Comparison of ENCODE assay signal across 21 cellular contexts in the genomic region with DNA sequence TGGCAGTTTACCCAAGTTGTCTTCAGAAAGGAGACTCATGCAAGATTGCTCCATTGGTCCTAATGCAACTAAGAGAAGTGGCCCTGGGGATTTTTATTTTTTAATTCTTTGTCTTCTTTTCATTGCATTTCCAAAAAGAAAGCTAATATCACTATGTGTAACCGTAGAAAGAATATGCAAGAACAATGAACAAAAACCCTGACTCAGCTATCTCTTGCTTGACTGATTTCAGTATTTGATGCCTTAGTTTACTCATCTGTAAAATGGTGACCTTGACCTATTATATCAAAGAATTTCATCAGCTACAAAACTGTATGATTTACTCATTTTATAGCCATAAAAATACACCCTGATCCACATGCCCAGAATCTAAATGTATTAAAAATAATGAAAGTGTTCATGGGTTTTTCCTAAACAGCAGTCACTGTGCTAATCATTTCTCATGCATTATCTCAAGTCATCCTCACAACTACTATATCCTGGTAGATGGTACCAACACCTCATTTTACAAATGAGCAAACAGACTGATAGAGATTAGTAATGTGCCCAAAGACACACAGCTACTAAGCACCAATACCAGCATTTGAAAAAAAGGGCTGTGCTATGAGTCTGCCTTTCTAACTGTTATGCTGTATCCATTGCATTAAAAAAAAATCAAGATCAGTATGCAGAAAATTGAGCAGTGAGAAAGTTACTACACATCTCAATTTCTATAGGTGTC.
"Had no signal": no experiment of that assay in that cellular context is flagged by ENCODE, and none has a peak within 500 bp of the region (broad histone marks: within the 10 kb centered on the region; RNA-seq: fewer than 3 reads in every experiment).

No MANE protein-coding gene starts in this region.

- H3K4me1 ChIP-seq: neural progenitor cell, right atrium auricular region, upper lobe of left lung, uterus had no signal

- H3K27me3 Mint-ChIP-seq: natural killer cell treated with Interleukin-12 subunit alpha and Interleukin-12 subunit beta and Interleukin-15 and Interleukin-18, amount 100 ng/mL, for 72 hours had no signal

- H3K36me3 Mint-ChIP-seq: natural killer cell treated with Interleukin-12 subunit alpha and Interleukin-12 subunit beta and Interleukin-15 and Interleukin-18, amount 100 ng/mL, for 72 hours had no signal

- H3K4me2 ChIP-seq: neural progenitor cell had no signal

- H3K27ac ChIP-seq: heart left ventricle, neural progenitor cell, ovary, right atrium auricular region, tibial artery, upper lobe of left lung had no signal

- H3K36me3 ChIP-seq: heart left ventricle, neural progenitor cell, ovary, right atrium auricular region, tibial artery, upper lobe of left lung, uterus had no signal

- ATAC-seq: esophagus mucosa; left colon; natural killer cell treated with Interleukin-12 subunit alpha and Interleukin-12 subunit beta and Interleukin-15 and Interleukin-18, amount 100 ng/mL, for 72 hours had no signal

- H3K27me3 ChIP-seq: dorsolateral prefrontal cortex, heart left ventricle, neural progenitor cell, right atrium auricular region, tibial artery, upper lobe of left lung, uterus had no signal

- H2AFZ ChIP-seq: neural progenitor cell had no signal

- H3K9me3 ChIP-seq: heart left ventricle, ovary, right atrium auricular region, tibial artery, upper lobe of left lung, uterus had no signal

- H3K9ac ChIP-seq: neural progenitor cell had no signal

- H3K9me3 Mint-ChIP-seq: natural killer cell treated with Interleukin-12 subunit alpha and Interleukin-12 subunit beta and Interleukin-15 and Interleukin-18, amount 100 ng/mL, for 72 hours; neural progenitor cell had no signal

- DNase-seq: dorsolateral prefrontal cortex; effector CD8-positive, alpha-beta T cell; heart left ventricle; hippocampal formation; left colon; left ventricle myocardium superior; midbrain; nucleus accumbens; ovary; small intestine; stimulated activated CD4-positive, alpha-beta T cell treated with anti-CD3 and anti-CD28 coated beads, Interleukin-12 subunit alpha, Interleukin-12 subunit beta, amount 100 ng/mL, for 4 hours; stimulated activated naive CD4-positive, alpha-beta T cell treated with Interleukin-2 at 50 U/mL for 16 hours; tibial artery; upper lobe of left lung had no signal

- FAIRE-seq: frontal cortex, small intestine had no signal

- H3K4me3 ChIP-seq: dorsolateral prefrontal cortex, heart left ventricle, lung, neural progenitor cell, ovary, right atrium auricular region, tibial artery, upper lobe of left lung, uterus had no signal

- H3K27ac Mint-ChIP-seq: natural killer cell treated with Interleukin-12 subunit alpha and Interleukin-12 subunit beta and Interleukin-15 and Interleukin-18, amount 100 ng/mL, for 72 hours had no signal

- H3K4me3 Mint-ChIP-seq: natural killer cell treated with Interleukin-12 subunit alpha and Interleukin-12 subunit beta and Interleukin-15 and Interleukin-18, amount 100 ng/mL, for 72 hours; neural progenitor cell had no signal
